22 cellular contexts compared by ENCODE assay signal in genomic region chr7:27634892-27635538, GRCh38.
"Had no signal": no experiment of that assay in that cellular context is flagged by ENCODE, and none has a peak within 500 bp of the region (broad histone marks: within the 10 kb centered on the region; RNA-seq: fewer than 3 reads in every experiment).

No MANE protein-coding gene starts in this region.

- H3K4me3 ChIP-seq: coronary artery, gastrocnemius medialis, left lung, spleen, testis had no signal

- H3K9me3 ChIP-seq: gastrocnemius medialis, left lung, testis had no signal

- H3K27ac ChIP-seq: coronary artery, gastrocnemius medialis, left lung, spleen, testis had no signal

- H3K4me3 Mint-ChIP-seq: activated CD4-positive, alpha-beta T cell treated with anti-CD3 and anti-CD28 coated beads, Interleukin-2, amount 10 ng/mL, durations not matched to agents 24 days and 14 days; activated naive CD8-positive, alpha-beta T cell treated with anti-CD3 and anti-CD28 coated beads for 36 hours; activated T-helper 17 cell treated with anti-CD3 and anti-CD28 coated beads, Interleukin-2, amount 50 U/mL, for 72 hours; brain; mesothelial cell of epicardium; nephron progenitor cell; stimulated activated memory B cell treated with anti-CD40 and anti-IgM and Interleukin-4, amounts not matched to agents 10 μg/mL and 1 μg/mL and 100 μg/mL, for 72 hours; type B pancreatic cell had no signal

- ATAC-seq: activated T-helper 17 cell treated with anti-CD3 and anti-CD28 coated beads, Interleukin-2, amount 50 U/mL, for 72 hours; gastrocnemius medialis; stimulated activated memory B cell treated with anti-CD40 and anti-IgM and Interleukin-4, amounts not matched to agents 10 μg/mL and 1 μg/mL and 100 μg/mL, for 72 hours had no signal

- H3K36me3 ChIP-seq: gastrocnemius medialis, left lung had no signal

- H3K27me3 ChIP-seq: gastrocnemius medialis, left lung, spleen, testis had no signal

- H3K4me1 Mint-ChIP-seq: activated CD4-positive, alpha-beta T cell treated with anti-CD3 and anti-CD28 coated beads, Interleukin-2, amount 10 ng/mL, durations not matched to agents 24 days and 14 days had no signal

- H3K27me3 Mint-ChIP-seq: activated CD4-positive, alpha-beta T cell treated with anti-CD3 and anti-CD28 coated beads, Interleukin-2, amount 10 ng/mL, durations not matched to agents 24 days and 14 days; activated naive CD8-positive, alpha-beta T cell treated with anti-CD3 and anti-CD28 coated beads for 36 hours; activated T-helper 17 cell treated with anti-CD3 and anti-CD28 coated beads, Interleukin-2, amount 50 U/mL, for 72 hours; stimulated activated memory B cell treated with anti-CD40 and anti-IgM and Interleukin-4, amounts not matched to agents 10 μg/mL and 1 μg/mL and 100 μg/mL, for 72 hours; type B pancreatic cell had no signal

- DNase-seq: activated CD4-positive, alpha-beta T cell treated with anti-CD3 and anti-CD28 coated beads, Interleukin-2, amount 10 ng/mL, durations not matched to agents 24 days and 14 days; activated naive CD4-positive, alpha-beta T cell; activated naive CD8-positive, alpha-beta T cell treated with anti-CD3 and anti-CD28 coated beads for 36 hours; central memory CD4-positive, alpha-beta T cell; erythroblast; gastrocnemius medialis; head of caudate nucleus; kidney; left lung; nephron progenitor cell; occipital lobe; posterior cingulate gyrus; spleen; stimulated activated CD4-positive, alpha-beta T cell treated with anti-CD3 and anti-CD28 coated beads, Interleukin-4, amount 100 ng/mL, for 4 hours; testis had no signal

- FAIRE-seq: endometrium, kidney had no signal

- H3K4me1 ChIP-seq: left lung, spleen had no signal

- H3K9me3 Mint-ChIP-seq: activated CD4-positive, alpha-beta T cell treated with anti-CD3 and anti-CD28 coated beads, Interleukin-2, amount 10 ng/mL, durations not matched to agents 24 days and 14 days; activated T-helper 17 cell treated with anti-CD3 and anti-CD28 coated beads, Interleukin-2, amount 50 U/mL, for 72 hours; type B pancreatic cell had no signal

- H3K27ac Mint-ChIP-seq: activated CD4-positive, alpha-beta T cell treated with anti-CD3 and anti-CD28 coated beads, Interleukin-2, amount 10 ng/mL, durations not matched to agents 24 days and 14 days; activated naive CD8-positive, alpha-beta T cell treated with anti-CD3 and anti-CD28 coated beads for 36 hours; activated T-helper 17 cell treated with anti-CD3 and anti-CD28 coated beads, Interleukin-2, amount 50 U/mL, for 72 hours; mesothelial cell of epicardium; nephron progenitor cell; stimulated activated memory B cell treated with anti-CD40 and anti-IgM and Interleukin-4, amounts not matched to agents 10 μg/mL and 1 μg/mL and 100 μg/mL, for 72 hours; type B pancreatic cell had no signal
